Comparison of ENCODE assay signal across 14 cellular contexts in the genomic region with DNA sequence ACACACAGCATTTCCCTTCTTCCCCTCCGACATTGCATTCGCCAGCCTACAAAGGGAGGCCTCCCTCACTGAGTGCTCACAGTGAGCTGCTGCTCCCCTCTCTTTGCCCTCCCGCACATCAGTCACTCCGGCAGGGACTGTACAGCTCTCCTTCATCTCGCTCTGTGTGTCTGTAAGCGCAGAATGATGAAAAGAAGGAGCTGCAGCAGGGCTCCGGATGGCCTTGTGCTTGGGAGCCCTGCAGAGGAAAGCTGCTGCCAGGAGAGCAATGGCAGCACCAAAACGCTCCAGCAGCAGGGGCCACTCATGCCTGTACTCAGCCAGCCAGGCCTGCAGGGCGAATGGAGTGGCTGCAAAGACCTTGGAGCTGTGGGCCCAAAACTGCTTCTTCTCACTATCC.
"Had no signal": no experiment of that assay in that cellular context is flagged by ENCODE, and none has a peak within 500 bp of the region (broad histone marks: within the 10 kb centered on the region; RNA-seq: fewer than 3 reads in every experiment).

No MANE protein-coding gene starts in this region.

- H3K36me3 Mint-ChIP-seq: activated naive CD8-positive, alpha-beta T cell; natural killer cell had no signal

- H3K4me1 ChIP-seq: gastrocnemius medialis, left lung, psoas muscle, spleen, thyroid gland had no signal

- H3K36me3 ChIP-seq: gastrocnemius medialis, left lung, spleen, thyroid gland had no signal

- H3K27me3 ChIP-seq: gastrocnemius medialis, left lung, thyroid gland had no signal

- H3K4me1 Mint-ChIP-seq: activated B cell treated with CpG ODN at 0.5 μM for 24 hours, natural killer cell had no signal

- H3K9me3 ChIP-seq: gastrocnemius medialis, left lung, psoas muscle, spleen, thyroid gland had no signal

- ATAC-seq: gastrocnemius medialis, left lung, natural killer cell, psoas muscle, sciatic nerve had no signal

- H3K27ac Mint-ChIP-seq: activated B cell treated with CpG ODN at 0.5 μM for 24 hours; activated naive CD8-positive, alpha-beta T cell; natural killer cell had no signal

- H3K9me3 Mint-ChIP-seq: activated B cell treated with CpG ODN at 0.5 μM for 24 hours, natural killer cell had no signal

- H3K4me3 ChIP-seq: gastrocnemius medialis, left lung, psoas muscle, spleen, thyroid gland had no signal

- H3K4me3 Mint-ChIP-seq: activated B cell treated with CpG ODN at 0.5 μM for 24 hours; activated naive CD8-positive, alpha-beta T cell; natural killer cell had no signal

- DNase-seq: activated B cell treated with CpG ODN at 0.5 μM for 24 hours; activated CD4-positive, alpha-beta T cell treated with anti-CD3 and anti-CD28 coated beads for 48 hours; activated CD8-positive, alpha-beta memory T cell treated with anti-CD3 and anti-CD28 coated beads, Interleukin-2, amount 50 U/mL, for 48 hours; activated gamma-delta T cell treated with Interleukin-2 at 50 U/mL for 16 hours; erythroblast; gastrocnemius medialis; left lung; natural killer cell; psoas muscle; spleen; T-helper 2 cell; thyroid gland had no signal

- H3K27ac ChIP-seq: gastrocnemius medialis, left lung, psoas muscle, spleen, thyroid gland had no signal
